Comparison of ENCODE assay signal across 8 cellular contexts in genomic region chr6:13908955-13909381, GRCh38. TPM values are rescaled to one million over a fixed set of nuclear protein-coding genes. Genes with fewer than 3 reads are reported as not detected.
DNase-seq lines count a peak whose midpoint lies in the region; ATAC-seq and TF ChIP-seq lines count a peak whose summit lies in the region.

No MANE protein-coding gene starts in this region.

- peaks cover 2% of the 10 kb centered on the region for H3K27me3 Mint-ChIP-seq in memory B cell

- no peaks in the 10 kb centered on the region for H3K9me3 Mint-ChIP-seq in memory B cell

- no peak overlapping the region for H3K27ac ChIP-seq in WERI-Rb-1
- no peak overlapping the region for H3K27ac ChIP-seq in transverse colon

- no peak overlapping the region for H3K4me3 ChIP-seq in HAP-1
- no peak overlapping the region for H3K4me3 ChIP-seq in WERI-Rb-1 (ENCODE audit: low read depth, low read length)
- no peak overlapping the region for H3K4me3 ChIP-seq in transverse colon

- H3K4me1 Mint-ChIP-seq in memory B cell, result peaks cover 3% of the 10 kb centered on the region

- 0 to 17% methylated on average over 2 to 3 of the region's 3 CpGs for WGBS in transverse colon (ENCODE audit: low coverage in 1 of 2), 2 donors

- ATAC-seq in memory B cell (ENCODE audit: low read depth) (peak; percentile 84), GM19035 (IDR thresholded peaks at IDR 0.05; ENCODE audit: unreplicated experiment) (no peak)

- TF ChIP-seq POLR2A in transverse colon (IDR thresholded peaks at IDR 0.05), result no peak

- H3K36me3 ChIP-seq in HAP-1 (replicated peaks), result no peaks in the 10 kb centered on the region
- no peaks in the 10 kb centered on the region for H3K36me3 ChIP-seq in WERI-Rb-1
- no peaks in the 10 kb centered on the region for H3K36me3 ChIP-seq in transverse colon

- no peak overlapping the region for H3K27ac Mint-ChIP-seq in memory B cell

- H3K36me3 Mint-ChIP-seq in memory B cell, result no peaks in the 10 kb centered on the region

- TF ChIP-seq CTCF in WERI-Rb-1 (IDR thresholded peaks at IDR 0.05; ENCODE audit: low read depth, low read length) (peak; percentile 73), transverse colon (IDR thresholded peaks at IDR 0.05) (peak; percentile 69 to 83 (median 75))

- no peak overlapping the region for H3K4me3 Mint-ChIP-seq in memory B cell

- DNase-seq in COLO668 (lab: John Stamatoyannopoulos, UW; ENCODE audit: unreplicated experiment), result peak; percentile 39
- peak; percentile 74 to 81 for DNase-seq in HAP-1 (ENCODE audit: low spot score in 2 of 2)
- DNase-seq in NCI-H2196 treated with DMSO at 0.1 percent for 48 hours (lab: John Stamatoyannopoulos, UW; ENCODE audit: unreplicated experiment), result peak; percentile 60
- DNase-seq in WERI-Rb-1, result peak; percentile 78
- peak; percentile 29 for DNase-seq in effector CD4-positive, alpha-beta T cell
- DNase-seq in memory B cell (ENCODE audit: low spot score in 2 of 2), result peak; percentile 32 to 52
- DNase-seq in transverse colon, result peak; percentile 36

- in situ Hi-C loops in HAP-1 (cut with MboI; ENCODE audit: low sequenced_read_pairs) (loop anchor here (10.0 kb wide), 1 partner anchor 236 kb away; no protein-coding TSS in a partner anchor), transverse colon (cut with MboI; ENCODE audit: low pct_ligation_motif_present in 1 of 4, low pct_unique_long_range_greater_than_20kb in 1 of 4, low sequenced_read_pairs in 3 of 4) (loop anchor here (10.0 to 25.0 kb wide), 3 partner anchors 156 to 236 kb away; no protein-coding TSS in a partner anchor)

- intact Hi-C loops in transverse colon (cut with DNase I; ENCODE audit: low total_unique reads), result loop anchor here (10.0 kb wide), 1 partner anchor 236 kb away; no protein-coding TSS in a partner anchor

- peaks cover 21% of the 10 kb centered on the region for H3K27me3 ChIP-seq in HAP-1 (ENCODE audit: low read depth)
- no peaks in the 10 kb centered on the region for H3K27me3 ChIP-seq in WERI-Rb-1 (ENCODE audit: insufficient read depth, low read depth, severe bottlenecking)
- peaks cover 37% of the 10 kb centered on the region for H3K27me3 ChIP-seq in transverse colon

- no peak for TF ChIP-seq EP300 in transverse colon (IDR thresholded peaks at IDR 0.05; ENCODE audit: low read depth)

- H3K4me1 ChIP-seq in HAP-1 (no peaks in the 10 kb centered on the region), transverse colon (no peaks in the 10 kb centered on the region)

- no peaks in the 10 kb centered on the region for H3K9me3 ChIP-seq in HAP-1
- H3K9me3 ChIP-seq in WERI-Rb-1 (ENCODE audit: severe bottlenecking), result no peaks in the 10 kb centered on the region
- H3K9me3 ChIP-seq in transverse colon, result no peaks in the 10 kb centered on the region

RNA-seq across cellular contexts. Expression of gene RNF182, which starts 15.8 kb away (rescaled TPM):
- total RNA-seq in transverse colon, result not detected
